11 cellular contexts compared by ENCODE assay signal in the genomic region with DNA sequence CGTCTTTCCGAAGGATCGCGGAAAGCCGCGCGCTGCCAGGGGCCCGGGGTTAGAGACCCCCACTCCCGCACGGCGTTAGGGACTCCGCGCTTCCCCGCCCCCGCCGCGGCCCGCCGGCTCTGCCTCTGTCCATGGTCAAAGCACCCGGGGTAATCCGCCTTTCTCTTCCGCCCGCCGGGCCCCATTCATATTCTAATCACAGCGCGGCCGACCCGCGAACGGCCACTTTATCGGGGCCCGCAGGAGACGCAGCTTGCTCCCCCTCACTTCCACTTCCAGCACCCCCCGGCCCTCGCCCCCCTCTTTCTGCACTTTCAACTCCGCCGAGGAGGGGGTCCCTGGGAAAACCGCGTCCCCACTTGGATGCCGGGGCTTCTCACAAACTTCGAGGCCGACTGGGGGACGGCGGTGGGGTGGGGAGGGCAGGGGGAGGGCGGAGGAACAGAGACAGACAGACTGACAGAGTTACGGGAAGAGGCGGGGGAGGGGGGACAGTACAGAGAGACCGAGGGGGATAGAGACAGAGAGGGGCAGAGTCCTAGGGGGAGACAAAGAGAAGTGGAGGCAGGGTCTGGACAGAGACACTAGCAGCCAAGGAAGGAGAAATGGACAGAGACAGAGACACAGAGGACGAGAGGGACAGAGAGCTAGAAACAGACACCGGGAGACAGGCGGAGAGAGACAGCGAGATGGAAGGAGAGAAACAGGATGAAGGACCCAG. TPM values are rescaled to one million over a fixed set of nuclear protein-coding genes. Genes with fewer than 3 reads are reported as not detected.
A peak's percentile ranks its signal among the peaks of the same experiment; 100 is the strongest.
DNase-seq lines count a peak whose midpoint lies in the region; ATAC-seq and TF ChIP-seq lines count a peak whose summit lies in the region.
"Had no signal": no experiment of that assay in that cellular context is flagged by ENCODE, and none has a peak within 500 bp of the region (broad histone marks: within the 10 kb centered on the region; RNA-seq: fewer than 3 reads in every experiment).

No MANE protein-coding gene starts in this region.

- ATAC-seq in Right ventricle myocardium superior (ENCODE audit: poor library complexity): peak; percentile 69
- no peak for ATAC-seq in Right ventricle myocardium inferior
- ATAC-seq in left lobe of liver: peak; percentile 60
- peak; percentile 36 for ATAC-seq in upper lobe of right lung
- no peak for ATAC-seq in HG03139 (IDR thresholded peaks at IDR 0.05; ENCODE audit: unreplicated experiment)

- H3K4me1 ChIP-seq in ascending aorta: peaks cover 6 to 13% of the 10 kb centered on the region in 2 donors
- peaks cover 19% of the 10 kb centered on the region for H3K4me1 ChIP-seq in upper lobe of right lung
- no peaks in the 10 kb centered on the region for H3K4me1 ChIP-seq in BE2C

- DNase-seq in Right ventricle myocardium superior: no peak
- DNase-seq in Right ventricle myocardium inferior (ENCODE audit: missing footprints): no peak
- no peak for DNase-seq in ascending aorta (ENCODE audit: low spot score in 2 of 2)
- DNase-seq in left lobe of liver (ENCODE audit: low spot score): no peak
- DNase-seq in upper lobe of right lung: no peak
- no peak for DNase-seq in superior temporal gyrus (ENCODE audit: extremely low spot score)
- no peak for DNase-seq in BE2C
- DNase-seq: NCI-H2107 had no signal

- no peaks in the 10 kb centered on the region for H3K36me3 ChIP-seq in ascending aorta
- no peaks in the 10 kb centered on the region for H3K36me3 ChIP-seq in upper lobe of right lung
- no peaks in the 10 kb centered on the region for H3K36me3 ChIP-seq in BE2C
- H3K36me3 ChIP-seq: thyroid gland had no signal

- no peaks in the 10 kb centered on the region for H3K9me3 ChIP-seq in ascending aorta
- no peaks in the 10 kb centered on the region for H3K9me3 ChIP-seq in upper lobe of right lung
- no peaks in the 10 kb centered on the region for H3K9me3 ChIP-seq in BE2C
- H3K9me3 ChIP-seq: thyroid gland had no signal

- H3K27me3 ChIP-seq in ascending aorta: peaks cover 14% of the 10 kb centered on the region
- peaks cover 91% of the 10 kb centered on the region for H3K27me3 ChIP-seq in upper lobe of right lung
- peaks cover 89% of the 10 kb centered on the region for H3K27me3 ChIP-seq in BE2C

- H3K4me3 ChIP-seq in ascending aorta (peak overlapping the region; percentile 11 to 60), upper lobe of right lung (no peak overlapping the region), BE2C (ENCODE audit: low read depth, low read length) (no peak overlapping the region)

- intact Hi-C loops in Right ventricle myocardium superior (cut with DNase I) (no loop called here), Right ventricle myocardium inferior (cut with DNase I) (no loop called here), ascending aorta (cut with DNase I) (no loop called here), upper lobe of right lung (cut with DNase I) (no loop called here)

- no peak overlapping the region for H3K27ac ChIP-seq in ascending aorta
- no peak overlapping the region for H3K27ac ChIP-seq in upper lobe of right lung
- H3K27ac ChIP-seq: epithelial cell of prostate, thyroid gland had no signal

- TF ChIP-seq CTCF in ascending aorta (IDR thresholded peaks at IDR 0.05) (no peak), upper lobe of right lung (IDR thresholded peaks at IDR 0.05) (no peak), BE2C (IDR thresholded peaks at IDR 0.05; ENCODE audit: low read depth, low read length) (no peak)

RNA-seq across cellular contexts. Expression of gene RFX4, which starts 1.1 kb away (rescaled TPM):
- not detected for total RNA-seq in Right ventricle myocardium superior
- total RNA-seq in Right ventricle myocardium inferior: not detected
- not detected for total RNA-seq in ascending aorta
- not detected for total RNA-seq in left lobe of liver
- not detected for total RNA-seq in upper lobe of right lung
- polyA plus RNA-seq in BE2C (2012; ENCODE audit: insufficient read depth, insufficient read length, low read depth): not detected

Comparison
In these comparisons a context has a peak if more than half of its experiments do, and no peak if none do; other contexts are left out.
1. ATAC-seq: peak in Right ventricle myocardium superior (single experiment), left lobe of liver (single experiment) and upper lobe of right lung (single experiment); none in Right ventricle myocardium inferior (single experiment) and HG03139 (single experiment).
2. H3K4me3 ChIP-seq: peak in ascending aorta (2 of 2); none in upper lobe of right lung (single experiment) and BE2C (single experiment).